Comparison of ENCODE assay signal across 2 cellular contexts in genomic region chr18:79986726-79987125, GRCh38.
TF ChIP-seq lines count a peak whose summit lies in the region.

No MANE protein-coding gene starts in this region.

TF ChIP-seq in HCT116, 20 proteins besides CTCF, POLR2A, EP300 and RAD21:
- no peak for TF ChIP-seq ZNF274 (IDR thresholded peaks at IDR 0.05; ENCODE audit: low read depth, low read length)
- TF ChIP-seq ZFX (IDR thresholded peaks at IDR 0.05): no peak
- TF ChIP-seq, protein P1, sequence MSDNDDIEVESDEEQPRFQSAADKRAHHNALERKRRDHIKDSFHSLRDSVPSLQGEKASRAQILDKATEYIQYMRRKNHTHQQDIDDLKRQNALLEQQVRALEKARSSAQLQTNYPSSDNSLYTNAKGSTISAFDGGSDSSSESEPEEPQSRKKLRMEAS (IDR thresholded peaks at IDR 0.05): no peak
- TF ChIP-seq CBX3 (IDR thresholded peaks at IDR 0.05; ENCODE audit: low read depth): no peak
- TF ChIP-seq POLR2AphosphoS5 (IDR thresholded peaks at IDR 0.05; ENCODE audit: low read depth, low read length): no peak
- TF ChIP-seq EZH2phosphoT487 (IDR thresholded peaks at IDR 0.05; ENCODE audit: borderline replicate concordance): no peak

TF ChIP-seq in K562, 482 proteins besides CTCF, POLR2A, EP300 and RAD21:
- TF ChIP-seq MTA3 (IDR thresholded peaks at IDR 0.05; ENCODE audit: borderline replicate concordance) (no peak), ZNF253 (CRISPR knock-in tag; conservative IDR thresholded peaks at IDR 0.05) (no peak), POLR3A (IDR thresholded peaks at IDR 0.05; ENCODE audit: borderline replicate concordance, extremely low read depth, insufficient read depth, insufficient read length) (no peak), IRF9 (tag; IDR thresholded peaks at IDR 0.05) (no peak), FUS (optimal IDR thresholded peaks at IDR 0.05; ENCODE audit: low read depth, low read length) (no peak)
- TF ChIP-seq, protein P2, sequence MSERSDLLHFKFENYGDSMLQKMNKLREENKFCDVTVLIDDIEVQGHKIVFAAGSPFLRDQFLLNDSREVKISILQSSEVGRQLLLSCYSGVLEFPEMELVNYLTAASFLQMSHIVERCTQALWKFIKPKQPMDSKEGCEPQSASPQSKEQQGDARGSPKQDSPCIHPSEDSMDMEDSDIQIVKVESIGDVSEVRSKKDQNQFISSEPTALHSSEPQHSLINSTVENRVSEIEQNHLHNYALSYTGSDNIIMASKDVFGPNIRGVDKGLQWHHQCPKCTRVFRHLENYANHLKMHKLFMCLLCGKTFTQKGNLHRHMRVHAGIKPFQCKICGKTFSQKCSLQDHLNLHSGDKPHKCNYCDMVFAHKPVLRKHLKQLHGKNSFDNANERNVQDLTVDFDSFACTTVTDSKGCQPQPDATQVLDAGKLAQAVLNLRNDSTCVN (CRISPR knock-in tag; IDR thresholded peaks at IDR 0.05): no peak
